In the genomic region with DNA sequence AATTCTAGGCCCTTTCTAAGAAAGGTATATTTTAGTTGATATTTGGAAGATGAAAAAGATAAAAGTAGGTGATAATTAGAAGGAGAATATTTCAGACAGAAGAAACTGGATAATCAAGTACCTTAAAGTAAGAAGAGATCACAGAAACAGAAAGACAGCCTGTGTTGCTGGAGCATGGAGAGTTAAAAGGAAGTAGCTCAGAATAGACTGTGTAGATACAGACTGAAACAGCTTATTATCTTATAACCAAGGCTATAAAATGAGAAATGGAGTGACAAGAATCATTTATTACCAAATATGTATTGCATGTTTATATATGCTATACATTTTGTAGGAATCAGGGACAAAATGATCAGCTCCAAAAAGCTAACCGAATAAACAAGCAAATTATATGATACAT, we compare ENCODE assay signal across 1 cellular context.
TF ChIP-seq lines count a peak whose summit lies in the region.

No MANE protein-coding gene starts in this region.

TF ChIP-seq in SK-N-SH, 30 proteins besides CTCF, POLR2A, EP300 and RAD21 (continued from another document):
- no peak for TF ChIP-seq IRF3 (IDR thresholded peaks at IDR 0.05; ENCODE audit: low read depth, low read length)
- TF ChIP-seq FOXM1 (IDR thresholded peaks at IDR 0.05; ENCODE audit: low read depth) = no peak
- no peak for TF ChIP-seq JUND (IDR thresholded peaks at IDR 0.05)
- no peak for TF ChIP-seq RFX5 (IDR thresholded peaks at IDR 0.05; ENCODE audit: low read length)
- no peak for TF ChIP-seq MAX (IDR thresholded peaks at IDR 0.05; ENCODE audit: low read depth)
- TF ChIP-seq TEAD4 (IDR thresholded peaks at IDR 0.05; ENCODE audit: borderline replicate concordance, insufficient read depth) = no peak
- TF ChIP-seq CHD2 (IDR thresholded peaks at IDR 0.05; ENCODE audit: low read length, partially characterized antibody) = no peak
- TF ChIP-seq POLR2AphosphoS5 (IDR thresholded peaks at IDR 0.05; ENCODE audit: low read depth, low read length) = no peak
- TF ChIP-seq SMC3 (IDR thresholded peaks at IDR 0.05; ENCODE audit: low read depth, low read length) = no peak
- TF ChIP-seq RCOR1 (IDR thresholded peaks at IDR 0.05; ENCODE audit: low read length) = no peak
- TF ChIP-seq USF1 (IDR thresholded peaks at IDR 0.05; ENCODE audit: borderline replicate concordance, low read depth) = no peak
TF ChIP-seq in SK-N-SH: peak in this region for 0.
